ENCODE assay signal across 13 cellular contexts in genomic region chr2:85588218-85589044, GRCh38. TPM values are rescaled to one million over a fixed set of nuclear protein-coding genes. Genes with fewer than 3 reads are reported as not detected.
A peak's percentile ranks its signal among the peaks of the same experiment; 100 is the strongest.
DNase-seq lines count a peak whose midpoint lies in the region; TF ChIP-seq lines count a peak whose summit lies in the region.
"Had no signal": no experiment of that assay in that cellular context is flagged by ENCODE, and none has a peak within 500 bp of the region (broad histone marks: within the 10 kb centered on the region; RNA-seq: fewer than 3 reads in every experiment).

No MANE protein-coding gene starts in this region.

- no peaks in the 10 kb centered on the region for H3K27me3 ChIP-seq in BLaER1
- H3K27me3 ChIP-seq: MG63 had no signal

- CTCF ChIA-PET in GM10248 (lab: Yijun Ruan, JAX), result interaction anchor here (0.9 to 2.5 kb wide), 4 partner anchors 9 to 50 kb away, joined by 3 to 6 read pairs (median 5); partner anchors contain the start of gene MAT2A

- H3K9me3 Mint-ChIP-seq in endothelial cell (ENCODE audit: unreplicated experiment), result no peaks in the 10 kb centered on the region
- no peaks in the 10 kb centered on the region for H3K9me3 Mint-ChIP-seq in progenitor cell of endocrine pancreas (ENCODE audit: low read depth)
- H3K9me3 Mint-ChIP-seq in type B pancreatic cell, result no peaks in the 10 kb centered on the region

- peak overlapping the region; percentile 99 for H3K4me2 ChIP-seq in BLaER1

- H3K27me3 Mint-ChIP-seq in endothelial cell (ENCODE audit: unreplicated experiment) (peaks cover 16% of the 10 kb centered on the region), progenitor cell of endocrine pancreas (no peaks in the 10 kb centered on the region), type B pancreatic cell (no peaks in the 10 kb centered on the region)

- H3K9me3 ChIP-seq in BLaER1, result no peaks in the 10 kb centered on the region
- H3K9me3 ChIP-seq: Caco-2, MG63 had no signal

- H3K27ac ChIP-seq in BLaER1, result peak overlapping the region; percentile 70
- H3K27ac ChIP-seq: SK-N-MC had no signal

- DNase-seq in Jurkat, Clone E6-1 (ENCODE audit: low read depth, low spot score), result peak; percentile 36
- DNase-seq in endothelial cell (ENCODE audit: low spot score), result no peak
- DNase-seq in progenitor cell of endocrine pancreas (ENCODE audit: low spot score, unreplicated experiment), result no peak
- DNase-seq in GM20000 (ENCODE audit: low spot score), result no peak
- DNase-seq in NCI-H2171 treated with DMSO at 0.1 percent for 48 hours (lab: John Stamatoyannopoulos, UW), result no peak
- no peak for DNase-seq in type B pancreatic cell (ENCODE audit: extremely low spot score, unreplicated experiment)
- DNase-seq in GM10248 (ENCODE audit: extremely low spot score), result no peak
- DNase-seq: MG63, NCI-H69 had no signal

- peaks cover 30% of the 10 kb centered on the region for H3K36me3 ChIP-seq in BLaER1
- H3K36me3 ChIP-seq: MG63 had no signal

- no peak overlapping the region for H3K4me3 ChIP-seq in BLaER1
- no peak overlapping the region for H3K4me3 ChIP-seq in Jurkat, Clone E6-1 (ENCODE audit: low read length)
- H3K4me3 ChIP-seq: MG63, SK-N-MC had no signal

- H3K36me3 Mint-ChIP-seq in endothelial cell (ENCODE audit: low read depth, unreplicated experiment) (peaks cover 29% of the 10 kb centered on the region), progenitor cell of endocrine pancreas (ENCODE audit: insufficient read depth) (peaks cover 2% of the 10 kb centered on the region), type B pancreatic cell (no peaks in the 10 kb centered on the region)
- H3K36me3 Mint-ChIP-seq: brain had no signal

- POLR2A ChIA-PET in GM10248 (lab: Yijun Ruan, JAX), result interaction anchor here (0.7 kb wide), 1 partner anchor 11 kb away, joined by 3 read pairs; no protein-coding TSS in a partner anchor

- peaks cover 70% of the 10 kb centered on the region for H3K4me1 ChIP-seq in BLaER1

- TF ChIP-seq CTCF in endothelial cell (IDR thresholded peaks at IDR 0.05; ENCODE audit: unreplicated experiment) (no peak), progenitor cell of endocrine pancreas (IDR thresholded peaks at IDR 0.05; ENCODE audit: unreplicated experiment) (no peak), GM20000 (IDR thresholded peaks at IDR 0.05; ENCODE audit: extremely low read depth, missing control alignments) (no peak), type B pancreatic cell (conservative IDR thresholded peaks at IDR 0.05) (no peak), GM10248 (IDR thresholded peaks at IDR 0.05; ENCODE audit: control extremely low read depth, extremely low read depth, low read depth, missing control alignments) (no peak)

- H3K27ac Mint-ChIP-seq in endothelial cell (ENCODE audit: unreplicated experiment), result peak overlapping the region; percentile 89
- peak overlapping the region; percentile 46 for H3K27ac Mint-ChIP-seq in progenitor cell of endocrine pancreas
- H3K27ac Mint-ChIP-seq in type B pancreatic cell, result no peak overlapping the region

- H4K20me1 ChIP-seq in BLaER1, result peaks cover 18% of the 10 kb centered on the region; the same call in 1 of the 2 replicates

- peak overlapping the region; percentile 49 for H3K9ac ChIP-seq in BLaER1

- peak overlapping the region; percentile 57 for H3K4me3 Mint-ChIP-seq in endothelial cell (ENCODE audit: unreplicated experiment)
- H3K4me3 Mint-ChIP-seq in progenitor cell of endocrine pancreas (ENCODE audit: low read depth), result no peak overlapping the region
- H3K4me3 Mint-ChIP-seq in type B pancreatic cell, result no peak overlapping the region

- peaks cover 81% of the 10 kb centered on the region for H3K4me1 Mint-ChIP-seq in endothelial cell (ENCODE audit: unreplicated experiment)
- peaks cover 26% of the 10 kb centered on the region for H3K4me1 Mint-ChIP-seq in progenitor cell of endocrine pancreas (ENCODE audit: low read depth)
- peaks cover 36% of the 10 kb centered on the region for H3K4me1 Mint-ChIP-seq in type B pancreatic cell (ENCODE audit: unreplicated experiment)

RNA-seq across cellular contexts. Expression of gene VAMP5, which starts 4.2 kb away (rescaled TPM):
- polyA plus RNA-seq in Jurkat, Clone E6-1 (2012; ENCODE audit: insufficient read depth, insufficient read length), result 86.9 TPM
- total RNA-seq in endothelial cell (ENCODE audit: unreplicated experiment) (296 TPM), progenitor cell of endocrine pancreas (4.2 TPM in 2 replicates), type B pancreatic cell (ENCODE audit: low replicate concordance) (3.4 and 4.4 TPM in 2 replicates)

RNA-seq across cellular contexts. Expression of gene RNF181, which starts 7.1 kb away (rescaled TPM):
- 251 TPM for polyA plus RNA-seq in Jurkat, Clone E6-1 (2012; ENCODE audit: insufficient read depth, insufficient read length)
- total RNA-seq in endothelial cell (ENCODE audit: unreplicated experiment) (155 TPM), progenitor cell of endocrine pancreas (82.3 and 85.7 TPM in 2 replicates), type B pancreatic cell (ENCODE audit: low replicate concordance) (70.2 and 78.8 TPM in 2 replicates)

RNA-seq across cellular contexts. Expression of gene VAMP8, which starts 11.0 kb away (rescaled TPM):
- not detected for polyA plus RNA-seq in Jurkat, Clone E6-1 (2012; ENCODE audit: insufficient read depth, insufficient read length)
- total RNA-seq in endothelial cell (ENCODE audit: unreplicated experiment) (225 TPM), progenitor cell of endocrine pancreas (71.3 and 76.0 TPM in 2 replicates), type B pancreatic cell (ENCODE audit: low replicate concordance) (62.8 and 157 TPM in 2 replicates)

RNA-seq across cellular contexts. Expression of gene TMEM150A, which starts 14.1 kb away (rescaled TPM):
- polyA plus RNA-seq in Jurkat, Clone E6-1 (2012; ENCODE audit: insufficient read depth, insufficient read length), result 4.4 TPM
- 42.4 TPM for total RNA-seq in endothelial cell (ENCODE audit: unreplicated experiment)
- total RNA-seq in progenitor cell of endocrine pancreas, result 24.9 and 26.0 TPM in 2 replicates
- total RNA-seq in type B pancreatic cell (ENCODE audit: low replicate concordance), result 16.7 and 19.8 TPM in 2 replicates

RNA-seq across cellular contexts. Expression of gene C2orf68, which starts 23.4 kb away (rescaled TPM):
- polyA plus RNA-seq in Jurkat, Clone E6-1 (2012; ENCODE audit: insufficient read depth, insufficient read length), result 51.4 TPM
- total RNA-seq in endothelial cell (ENCODE audit: unreplicated experiment) (47.5 TPM), progenitor cell of endocrine pancreas (67.1 and 71.0 TPM in 2 replicates), type B pancreatic cell (ENCODE audit: low replicate concordance) (58.8 and 66.6 TPM in 2 replicates)

Comparison
In these comparisons a context has a peak if more than half of its experiments do, and no peak if none do; other contexts are left out.
1. RNA of gene VAMP5, which starts 4.2 kb away (total RNA-seq): 296 TPM in endothelial cell (single experiment); 4.2 TPM in progenitor cell of endocrine pancreas and 3.4 to 4.4 TPM in type B pancreatic cell; every median in the first group is over 10 times any median in the second.